In genomic region chr16:58195771-58196170, GRCh38 we compare ENCODE assay signal across 16 cellular contexts. TPM values are rescaled to one million over a fixed set of nuclear protein-coding genes. Genes with fewer than 3 reads are reported as not detected.
DNase-seq lines count a peak whose midpoint lies in the region; ATAC-seq, FAIRE-seq and TF ChIP-seq lines count a peak whose summit lies in the region.
"Had no signal": no experiment of that assay in that cellular context is flagged by ENCODE, and none has a peak within 500 bp of the region (broad histone marks: within the 10 kb centered on the region; RNA-seq: fewer than 3 reads in every experiment).

No MANE protein-coding gene starts in this region.

- H2AFZ ChIP-seq in hepatocyte: no peak overlapping the region
- H2AFZ ChIP-seq: parathyroid adenoma had no signal

- H3K36me3 ChIP-seq in hepatocyte (replicated peaks; ENCODE audit: insufficient read depth, low read depth): no peaks in the 10 kb centered on the region
- H3K36me3 ChIP-seq: uterus had no signal

- ATAC-seq in stimulated activated naive CD8-positive, alpha-beta T cell treated with anti-CD3 and anti-CD28 coated beads, Interleukin-15, Interleukin-2, amounts not matched to agents 100 U/mL and 50 U/mL, for 24 hours: no peak
- ATAC-seq in WTC11: no peak
- ATAC-seq in GM19467 (IDR thresholded peaks at IDR 0.05; ENCODE audit: unreplicated experiment): no peak

- no peak overlapping the region for H3K27ac ChIP-seq in hepatocyte
- H3K27ac ChIP-seq: parathyroid adenoma, uterus had no signal

- H3K4me1 Mint-ChIP-seq in stimulated activated naive CD8-positive, alpha-beta T cell treated with anti-CD3 and anti-CD28 coated beads, Interleukin-15, Interleukin-2, amounts not matched to agents 100 ng/mL and 50 ng/mL, for 24 hours (ENCODE audit: low read depth): peaks cover 64% of the 10 kb centered on the region
- H3K4me1 Mint-ChIP-seq in WTC11: peaks cover 15% of the 10 kb centered on the region

- no peak for DNase-seq in stimulated activated naive CD8-positive, alpha-beta T cell treated with anti-CD3 and anti-CD28 coated beads, Interleukin-15, Interleukin-2, amounts not matched to agents 100 U/mL and 50 U/mL, for 24 hours
- no peak for DNase-seq in WTC11 (ENCODE audit: low spot score)
- DNase-seq in hepatocyte (ENCODE audit: low spot score): no peak
- DNase-seq in GM19239 (ENCODE audit: insufficient read length, low spot score): no peak
- DNase-seq in AG08396 (ENCODE audit: low spot score): no peak
- no peak for DNase-seq in medulla oblongata (ENCODE audit: extremely low spot score)
- DNase-seq: anterior cingulate cortex; islet precursor cell; small intestine; stimulated activated naive CD4-positive, alpha-beta T cell; uterus had no signal

- H3K36me3 Mint-ChIP-seq in stimulated activated naive CD8-positive, alpha-beta T cell treated with anti-CD3 and anti-CD28 coated beads, Interleukin-15, Interleukin-2, amounts not matched to agents 100 ng/mL and 50 ng/mL, for 24 hours (ENCODE audit: low read depth): peaks cover 61% of the 10 kb centered on the region
- H3K36me3 Mint-ChIP-seq in WTC11: peaks cover 54% of the 10 kb centered on the region

- H3K79me2 ChIP-seq in hepatocyte: peaks cover 61% of the 10 kb centered on the region

- POLR2A ChIA-PET in WTC11 (lab: Charles Lee): no interaction called here

- FAIRE-seq in GM19239 (lab: Jason Lieb, UNC): no peak
- FAIRE-seq: colon, H54, small intestine had no signal

- peak overlapping the region; percentile 92 for H3K4me3 Mint-ChIP-seq in stimulated activated naive CD8-positive, alpha-beta T cell treated with anti-CD3 and anti-CD28 coated beads, Interleukin-15, Interleukin-2, amounts not matched to agents 100 ng/mL and 50 ng/mL, for 24 hours
- H3K4me3 Mint-ChIP-seq in WTC11: peak overlapping the region; percentile 84

- TF ChIP-seq CTCF in WTC11 (IDR thresholded peaks at IDR 0.05) (no peak), hepatocyte (IDR thresholded peaks at IDR 0.05; ENCODE audit: poor library complexity) (no peak)

- no peaks in the 10 kb centered on the region for H3K9me2 ChIP-seq in hepatocyte (replicated peaks; ENCODE audit: insufficient read depth)

- H4K20me1 ChIP-seq in hepatocyte (ENCODE audit: insufficient read depth, poor library complexity, severe bottlenecking): peaks cover 13% of the 10 kb centered on the region

- peaks cover 10% of the 10 kb centered on the region for H3K27me3 Mint-ChIP-seq in stimulated activated naive CD8-positive, alpha-beta T cell treated with anti-CD3 and anti-CD28 coated beads, Interleukin-15, Interleukin-2, amounts not matched to agents 100 ng/mL and 50 ng/mL, for 24 hours
- H3K27me3 Mint-ChIP-seq in WTC11 (ENCODE audit: low read depth): peaks cover 20% of the 10 kb centered on the region

- 97% methylated on average over 3 of the region's 3 CpGs for WGBS in hepatocyte (ENCODE audit: low lambda C conversion rate, missing lambda C conversion rate)

- H3K4me1 ChIP-seq in hepatocyte (ENCODE audit: insufficient read depth): peaks cover 8% of the 10 kb centered on the region
- H3K4me1 ChIP-seq: uterus had no signal

- CTCF ChIA-PET in WTC11 (lab: Charles Lee): no interaction called here

- no peaks in the 10 kb centered on the region for H3K9me3 ChIP-seq in hepatocyte (ENCODE audit: low read depth)
- H3K9me3 ChIP-seq: uterus had no signal

- no peak overlapping the region for H3K4me3 ChIP-seq in hepatocyte
- H3K4me3 ChIP-seq: uterus had no signal

- no peaks in the 10 kb centered on the region for H3K27me3 ChIP-seq in hepatocyte
- H3K27me3 ChIP-seq: uterus had no signal

- peak overlapping the region; percentile 65 for H3K27ac Mint-ChIP-seq in stimulated activated naive CD8-positive, alpha-beta T cell treated with anti-CD3 and anti-CD28 coated beads, Interleukin-15, Interleukin-2, amounts not matched to agents 100 ng/mL and 50 ng/mL, for 24 hours
- H3K27ac Mint-ChIP-seq in WTC11: no peak overlapping the region

- no peaks in the 10 kb centered on the region for H3K9me3 Mint-ChIP-seq in stimulated activated naive CD8-positive, alpha-beta T cell treated with anti-CD3 and anti-CD28 coated beads, Interleukin-15, Interleukin-2, amounts not matched to agents 100 ng/mL and 50 ng/mL, for 24 hours
- H3K9me3 Mint-ChIP-seq in WTC11: no peaks in the 10 kb centered on the region

- H3K4me2 ChIP-seq in hepatocyte: peak overlapping the region; percentile 98

TF ChIP-seq in WTC11, 78 proteins besides CTCF, POLR2A, EP300 and RAD21:
- TF ChIP-seq OVOL2 (CRISPR knock-in tag; IDR thresholded peaks at IDR 0.05; ENCODE audit: borderline replicate concordance) (no peak), NR3C1 (CRISPR knock-in tag; conservative IDR thresholded peaks at IDR 0.05; ENCODE audit: low read depth) (no peak), CBFB (CRISPR knock-in tag; IDR thresholded peaks at IDR 0.05; ENCODE audit: low read depth) (no peak), NFE2L1 (CRISPR knock-in tag; IDR thresholded peaks at IDR 0.05) (no peak), ZNF671 (CRISPR knock-in tag; IDR thresholded peaks at IDR 0.05) (no peak), ZNF232 (CRISPR knock-in tag; IDR thresholded peaks at IDR 0.05) (no peak), RELA (CRISPR knock-in tag; IDR thresholded peaks at IDR 0.05; ENCODE audit: borderline replicate concordance) (no peak), KAT7 (CRISPR knock-in tag; IDR thresholded peaks at IDR 0.05; ENCODE audit: borderline replicate concordance) (no peak), ZNF138 (CRISPR knock-in tag; conservative IDR thresholded peaks at IDR 0.05) (no peak), GTF2I (CRISPR knock-in tag; conservative IDR thresholded peaks at IDR 0.05) (no peak), NR1H2 (CRISPR knock-in tag; IDR thresholded peaks at IDR 0.05) (no peak)
- TF ChIP-seq, protein P1, sequence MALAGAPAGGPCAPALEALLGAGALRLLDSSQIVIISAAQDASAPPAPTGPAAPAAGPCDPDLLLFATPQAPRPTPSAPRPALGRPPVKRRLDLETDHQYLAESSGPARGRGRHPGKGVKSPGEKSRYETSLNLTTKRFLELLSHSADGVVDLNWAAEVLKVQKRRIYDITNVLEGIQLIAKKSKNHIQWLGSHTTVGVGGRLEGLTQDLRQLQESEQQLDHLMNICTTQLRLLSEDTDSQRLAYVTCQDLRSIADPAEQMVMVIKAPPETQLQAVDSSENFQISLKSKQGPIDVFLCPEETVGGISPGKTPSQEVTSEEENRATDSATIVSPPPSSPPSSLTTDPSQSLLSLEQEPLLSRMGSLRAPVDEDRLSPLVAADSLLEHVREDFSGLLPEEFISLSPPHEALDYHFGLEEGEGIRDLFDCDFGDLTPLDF (CRISPR knock-in tag; IDR thresholded peaks at IDR 0.05): no peak
- TF ChIP-seq, protein P2, sequence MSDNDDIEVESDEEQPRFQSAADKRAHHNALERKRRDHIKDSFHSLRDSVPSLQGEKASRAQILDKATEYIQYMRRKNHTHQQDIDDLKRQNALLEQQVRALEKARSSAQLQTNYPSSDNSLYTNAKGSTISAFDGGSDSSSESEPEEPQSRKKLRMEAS (CRISPR knock-in tag; IDR thresholded peaks at IDR 0.05): no peak
- TF ChIP-seq, protein P3, sequence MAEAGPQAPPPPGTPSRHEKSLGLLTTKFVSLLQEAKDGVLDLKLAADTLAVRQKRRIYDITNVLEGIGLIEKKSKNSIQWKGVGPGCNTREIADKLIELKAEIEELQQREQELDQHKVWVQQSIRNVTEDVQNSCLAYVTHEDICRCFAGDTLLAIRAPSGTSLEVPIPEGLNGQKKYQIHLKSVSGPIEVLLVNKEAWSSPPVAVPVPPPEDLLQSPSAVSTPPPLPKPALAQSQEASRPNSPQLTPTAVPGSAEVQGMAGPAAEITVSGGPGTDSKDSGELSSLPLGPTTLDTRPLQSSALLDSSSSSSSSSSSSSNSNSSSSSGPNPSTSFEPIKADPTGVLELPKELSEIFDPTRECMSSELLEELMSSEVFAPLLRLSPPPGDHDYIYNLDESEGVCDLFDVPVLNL (CRISPR knock-in tag; IDR thresholded peaks at IDR 0.05; ENCODE audit: borderline replicate concordance, low read depth): no peak
TF ChIP-seq in WTC11: peak in this region for 0.

RNA-seq across cellular contexts. Expression of gene CSNK2A2, which starts 2.1 kb away (rescaled TPM):
- total RNA-seq in WTC11 (2021) (113 to 118 TPM (median 114 TPM) in 3 replicates), hepatocyte (51.5 and 58.0 TPM in 2 replicates)
- 21.7 and 23.4 TPM in 2 replicates for polyA plus RNA-seq in hepatocyte
